10 cellular contexts compared by ENCODE assay signal in the genomic region with DNA sequence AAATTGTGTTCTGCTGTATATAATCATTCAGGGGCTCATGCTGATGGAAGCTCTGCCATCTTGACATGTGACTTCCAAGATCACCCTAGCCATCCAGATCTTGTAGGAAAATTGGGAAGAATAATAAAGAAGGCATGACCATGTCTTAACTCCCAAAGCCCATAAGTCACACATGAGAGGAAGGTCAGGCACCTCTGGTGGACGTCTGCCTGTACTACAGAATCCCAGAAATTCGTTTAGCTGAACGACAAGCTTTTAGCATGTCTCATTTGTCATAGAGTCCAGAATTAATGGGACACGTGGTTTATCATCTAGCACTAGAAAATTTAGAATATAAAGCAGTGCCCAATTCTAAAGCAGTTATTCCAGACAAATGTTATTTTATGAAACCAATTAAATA.
DNase-seq lines count a peak whose midpoint lies in the region; TF ChIP-seq lines count a peak whose summit lies in the region.
"Had no signal": no experiment of that assay in that cellular context is flagged by ENCODE, and none has a peak within 500 bp of the region (broad histone marks: within the 10 kb centered on the region; RNA-seq: fewer than 3 reads in every experiment).

No MANE protein-coding gene starts in this region.

- no peaks in the 10 kb centered on the region for H3K23me2 ChIP-seq in H9 (ENCODE audit: insufficient read length, low read depth, low read length, poor library complexity, severe bottlenecking)

- DNase-seq in EL (peak; percentile 4), H9 (peak; percentile 36), NCI-H82 (lab: John Stamatoyannopoulos, UW) (peak; percentile 41), iPS DF 19.7 (ENCODE audit: low read depth, low spot score) (peak; percentile 12), colonic mucosa (no peak), NOMO-1 treated with dmso at 0.1 percent for 144 hours (lab: John Stamatoyannopoulos, UW; ENCODE audit: unreplicated experiment) (no peak), DMS153 treated with DMSO at 0.1 percent for 48 hours (lab: John Stamatoyannopoulos, UW; ENCODE audit: unreplicated experiment) (no peak)
- no peak for DNase-seq in stimulated activated CD4-positive, alpha-beta T cell treated with anti-CD3 and anti-CD28 coated beads, Interleukin-2, amount 100 ng/mL, for 24 hours
- DNase-seq: stimulated activated naive B cell treated with anti-CD40 and anti-IgM and Interleukin-4, amounts not matched to agents 10 μg/mL and 1 μg/mL and 100 μg/mL, for 72 hours had no signal

- no peak overlapping the region for H3K4ac ChIP-seq in H9 (ENCODE audit: low read depth, low read length)

- H3K4me3 ChIP-seq in colonic mucosa, result no peak overlapping the region

- no peak overlapping the region for H3K4me2 ChIP-seq in H9 (ENCODE audit: insufficient read depth, insufficient read length, low read length)

- H3T11ph ChIP-seq in H9 (ENCODE audit: low read length), result no peak overlapping the region

- H3K79me2 ChIP-seq in H9 (ENCODE audit: insufficient read depth, low read length), result no peaks in the 10 kb centered on the region

- no peak overlapping the region for H3K18ac ChIP-seq in H9 (ENCODE audit: insufficient read length, low read depth, low read length)

- H2AK5ac ChIP-seq in H9 (ENCODE audit: insufficient read length, low read length), result no peak overlapping the region

- no peak overlapping the region for H3K4me3 Mint-ChIP-seq in H9
- H3K4me3 Mint-ChIP-seq: stimulated activated naive B cell treated with anti-CD40 and anti-IgM and Interleukin-4, amounts not matched to agents 10 μg/mL and 1 μg/mL and 100 μg/mL, for 72 hours had no signal

- H3K23ac ChIP-seq in H9 (ENCODE audit: insufficient read length, low read depth, low read length), result no peak overlapping the region

- intact Hi-C loops in colonic mucosa (cut with DNase I), result no loop called here

- peaks cover 0 to 4% (median 0%) of the 10 kb centered on the region in 3 experiments; a peak in 1 of 7 replicates for H3K36me3 Mint-ChIP-seq in H9 (ENCODE audit: insufficient read depth in 1 of 3, low read depth in 3 of 3)
- H3K36me3 Mint-ChIP-seq: stimulated activated naive B cell treated with anti-CD40 and anti-IgM and Interleukin-4, amounts not matched to agents 10 μg/mL and 1 μg/mL and 100 μg/mL, for 72 hours had no signal

- H3K14ac ChIP-seq in H9 (ENCODE audit: insufficient read depth, low read length), result no peak overlapping the region

- no peak overlapping the region for H2BK15ac ChIP-seq in H9 (ENCODE audit: low read depth, low read length)

- H4K91ac ChIP-seq in H9 (ENCODE audit: insufficient read length, low read depth, low read length), result no peak overlapping the region

- H4K8ac ChIP-seq in H9 (replicated peaks; ENCODE audit: insufficient read length, low read depth, low read length), result no peak overlapping the region

- no peaks in the 10 kb centered on the region for H3K79me1 ChIP-seq in H9 (ENCODE audit: insufficient read depth, low read depth, low read length, poor library complexity, severe bottlenecking)

- H3K27ac Mint-ChIP-seq in H9, result no peak overlapping the region
- H3K27ac Mint-ChIP-seq: stimulated activated naive B cell treated with anti-CD40 and anti-IgM and Interleukin-4, amounts not matched to agents 10 μg/mL and 1 μg/mL and 100 μg/mL, for 72 hours had no signal

- no peaks in the 10 kb centered on the region for H3K27me3 Mint-ChIP-seq in H9 (ENCODE audit: low read depth)

- TF ChIP-seq CTCF in H9 (conservative IDR thresholded peaks at IDR 0.05) (peak; percentile 68), colonic mucosa (IDR thresholded peaks at IDR 0.05) (no peak)

- H3K56ac ChIP-seq in H9 (ENCODE audit: insufficient read length, low read depth, low read length), result no peak overlapping the region

- peaks cover 4% of the 10 kb centered on the region in 2 experiments; a peak in 4 of 5 replicates for H3K9me3 Mint-ChIP-seq in H9
- H3K9me3 Mint-ChIP-seq: stimulated activated naive B cell treated with anti-CD40 and anti-IgM and Interleukin-4, amounts not matched to agents 10 μg/mL and 1 μg/mL and 100 μg/mL, for 72 hours had no signal

- no peak overlapping the region for H2BK12ac ChIP-seq in H9 (ENCODE audit: insufficient read length, low read depth, low read length)

- no peak overlapping the region for H2BK20ac ChIP-seq in H9 (ENCODE audit: low read depth, low read length, poor library complexity, severe bottlenecking)

- H2BK120ac ChIP-seq in H9 (ENCODE audit: low read depth, low read length, poor library complexity, severe bottlenecking), result no peak overlapping the region

- H3K4me1 Mint-ChIP-seq in H9, result peaks cover 6 to 8% of the 10 kb centered on the region in 2 experiments

- H3K9ac ChIP-seq in H9 (ENCODE audit: extremely low read depth, insufficient read length, low read length) (no peak overlapping the region), colonic mucosa (ENCODE audit: low read depth in 2 of 2, low read length in 2 of 2) (no peak overlapping the region)

- H3K27ac ChIP-seq in H9 (ENCODE audit: insufficient read length, low read depth, low read length), result no peak overlapping the region
- no peak overlapping the region for H3K27ac ChIP-seq in colonic mucosa
- H3K27ac ChIP-seq: epithelial cell of prostate had no signal

- H2BK5ac ChIP-seq in H9 (ENCODE audit: insufficient read length, low read length), result no peak overlapping the region

- H3K27me3 ChIP-seq in H9 (ENCODE audit: insufficient read depth, low read length) (no peaks in the 10 kb centered on the region), colonic mucosa (no peaks in the 10 kb centered on the region)

- no peaks in the 10 kb centered on the region for H4K20me1 ChIP-seq in H9 (ENCODE audit: control insufficient read depth, insufficient read depth, insufficient read length)

- no peak overlapping the region for H2AFZ ChIP-seq in H9 (ENCODE audit: low read length)

- no CpG with 5 or more reads among the region's 4 CpGs for WGBS in H9 (ENCODE audit: extremely low coverage, insufficient read length, low lambda C conversion rate)

- H3K9me3 ChIP-seq in H9 (ENCODE audit: control insufficient read depth, low read depth, low read length), result no peaks in the 10 kb centered on the region
- H3K9me3 ChIP-seq in colonic mucosa, result no peaks in the 10 kb centered on the region

- no peaks in the 10 kb centered on the region for H3K36me3 ChIP-seq in colonic mucosa

- H4K5ac ChIP-seq in H9 (ENCODE audit: insufficient read length, low read depth, low read length), result no peak overlapping the region

- H3K4me1 ChIP-seq in H9 (ENCODE audit: insufficient read depth, low read length) (no peaks in the 10 kb centered on the region), colonic mucosa (no peaks in the 10 kb centered on the region)

Comparison
In these comparisons a context has a peak if more than half of its experiments do, and no peak if none do; other contexts are left out.
1. DNase-seq: peak in EL (single experiment), H9 (single experiment), NCI-H82 (single experiment) and iPS DF 19.7 (single experiment); none in stimulated activated CD4-positive, alpha-beta T cell treated with anti-CD3 and anti-CD28 coated beads, Interleukin-2, amount 100 ng/mL, for 24 hours (0 of 2), colonic mucosa (single experiment), NOMO-1 treated with dmso at 0.1 percent for 144 hours (single experiment) and DMS153 treated with DMSO at 0.1 percent for 48 hours (single experiment).